ENCODE assay signal across 2 cellular contexts in the genomic region with DNA sequence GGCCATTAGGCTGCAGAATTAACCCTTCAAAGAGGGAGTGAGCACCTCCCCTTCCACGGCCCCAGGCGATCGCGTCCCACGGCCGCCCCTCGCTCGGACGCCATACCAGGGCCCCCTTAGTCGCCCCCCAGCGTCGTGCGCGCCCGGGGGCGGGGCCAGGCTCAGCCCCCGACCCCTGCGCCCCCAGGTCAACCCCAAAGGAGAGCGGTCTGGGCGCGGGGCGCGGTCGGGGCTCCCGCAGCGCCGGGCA.
TF ChIP-seq lines count a peak whose summit lies in the region.

No MANE protein-coding gene starts in this region.

TF ChIP-seq in HEK293, 187 proteins besides CTCF, POLR2A, EP300 and RAD21 (continued from another document and continues in another):
- TF ChIP-seq ZNF302 (tag by site-specific recombination; IDR thresholded peaks at IDR 0.05; ENCODE audit: low read depth): no peak
- no peak for TF ChIP-seq ZNF626 (tag by site-specific recombination; IDR thresholded peaks at IDR 0.05)
- no peak for TF ChIP-seq KLF7 (tag by site-specific recombination; IDR thresholded peaks at IDR 0.05; ENCODE audit: borderline replicate concordance)
- TF ChIP-seq, protein P1, sequence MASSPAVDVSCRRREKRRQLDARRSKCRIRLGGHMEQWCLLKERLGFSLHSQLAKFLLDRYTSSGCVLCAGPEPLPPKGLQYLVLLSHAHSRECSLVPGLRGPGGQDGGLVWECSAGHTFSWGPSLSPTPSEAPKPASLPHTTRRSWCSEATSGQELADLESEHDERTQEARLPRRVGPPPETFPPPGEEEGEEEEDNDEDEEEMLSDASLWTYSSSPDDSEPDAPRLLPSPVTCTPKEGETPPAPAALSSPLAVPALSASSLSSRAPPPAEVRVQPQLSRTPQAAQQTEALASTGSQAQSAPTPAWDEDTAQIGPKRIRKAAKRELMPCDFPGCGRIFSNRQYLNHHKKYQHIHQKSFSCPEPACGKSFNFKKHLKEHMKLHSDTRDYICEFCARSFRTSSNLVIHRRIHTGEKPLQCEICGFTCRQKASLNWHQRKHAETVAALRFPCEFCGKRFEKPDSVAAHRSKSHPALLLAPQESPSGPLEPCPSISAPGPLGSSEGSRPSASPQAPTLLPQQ (tag by site-specific recombination; IDR thresholded peaks at IDR 0.05): no peak
- TF ChIP-seq ZNF670 (tag by site-specific recombination; IDR thresholded peaks at IDR 0.05; ENCODE audit: low read depth): no peak
- no peak for TF ChIP-seq ZFP37 (tag by site-specific recombination; IDR thresholded peaks at IDR 0.05)
- TF ChIP-seq ZNF747 (tag by site-specific recombination; IDR thresholded peaks at IDR 0.05): no peak
- TF ChIP-seq, protein P2, sequence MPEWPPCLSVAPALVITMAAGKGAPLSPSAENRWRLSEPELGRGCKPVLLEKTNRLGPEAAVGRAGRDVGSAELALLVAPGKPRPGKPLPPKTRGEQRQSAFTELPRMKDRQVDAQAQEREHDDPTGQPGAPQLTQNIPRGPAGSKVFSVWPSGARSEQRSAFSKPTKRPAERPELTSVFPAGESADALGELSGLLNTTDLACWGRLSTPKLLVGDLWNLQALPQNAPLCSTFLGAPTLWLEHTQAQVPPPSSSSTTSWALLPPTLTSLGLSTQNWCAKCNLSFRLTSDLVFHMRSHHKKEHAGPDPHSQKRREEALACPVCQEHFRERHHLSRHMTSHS (tag by site-specific recombination; IDR thresholded peaks at IDR 0.05): no peak
- peak; percentile 89 for TF ChIP-seq GLIS2 (tag by site-specific recombination; IDR thresholded peaks at IDR 0.05)
- TF ChIP-seq OSR2 (tag by site-specific recombination; IDR thresholded peaks at IDR 0.05): no peak
- TF ChIP-seq, protein P3, sequence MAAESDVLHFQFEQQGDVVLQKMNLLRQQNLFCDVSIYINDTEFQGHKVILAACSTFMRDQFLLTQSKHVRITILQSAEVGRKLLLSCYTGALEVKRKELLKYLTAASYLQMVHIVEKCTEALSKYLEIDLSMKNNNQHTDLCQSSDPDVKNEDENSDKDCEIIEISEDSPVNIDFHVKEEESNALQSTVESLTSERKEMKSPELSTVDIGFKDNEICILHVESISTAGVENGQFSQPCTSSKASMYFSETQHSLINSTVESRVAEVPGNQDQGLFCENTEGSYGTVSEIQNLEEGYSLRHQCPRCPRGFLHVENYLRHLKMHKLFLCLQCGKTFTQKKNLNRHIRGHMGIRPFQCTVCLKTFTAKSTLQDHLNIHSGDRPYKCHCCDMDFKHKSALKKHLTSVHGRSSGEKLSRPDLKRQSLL (tag by site-specific recombination; IDR thresholded peaks at IDR 0.05): no peak
- TF ChIP-seq SCRT2 (tag by site-specific recombination; IDR thresholded peaks at IDR 0.05): no peak
- TF ChIP-seq WT1 (tag by site-specific recombination; IDR thresholded peaks at IDR 0.05): no peak
- TF ChIP-seq ZNF132 (tag by site-specific recombination; IDR thresholded peaks at IDR 0.05; ENCODE audit: borderline replicate concordance): no peak
- no peak for TF ChIP-seq ZNF654 (tag by site-specific recombination; IDR thresholded peaks at IDR 0.05; ENCODE audit: low read depth)
- TF ChIP-seq SETDB1 (IDR thresholded peaks at IDR 0.05; ENCODE audit: insufficient read length, low read length): no peak
- no peak for TF ChIP-seq IKZF3 (tag by site-specific recombination; IDR thresholded peaks at IDR 0.05)
- TF ChIP-seq, protein P4, sequence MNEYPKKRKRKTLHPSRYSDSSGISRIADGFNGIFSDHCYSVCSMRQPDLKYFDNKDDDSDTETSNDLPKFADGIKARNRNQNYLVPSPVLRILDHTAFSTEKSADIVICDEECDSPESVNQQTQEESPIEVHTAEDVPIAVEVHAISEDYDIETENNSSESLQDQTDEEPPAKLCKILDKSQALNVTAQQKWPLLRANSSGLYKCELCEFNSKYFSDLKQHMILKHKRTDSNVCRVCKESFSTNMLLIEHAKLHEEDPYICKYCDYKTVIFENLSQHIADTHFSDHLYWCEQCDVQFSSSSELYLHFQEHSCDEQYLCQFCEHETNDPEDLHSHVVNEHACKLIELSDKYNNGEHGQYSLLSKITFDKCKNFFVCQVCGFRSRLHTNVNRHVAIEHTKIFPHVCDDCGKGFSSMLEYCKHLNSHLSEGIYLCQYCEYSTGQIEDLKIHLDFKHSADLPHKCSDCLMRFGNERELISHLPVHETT (tag by site-specific recombination; IDR thresholded peaks at IDR 0.05): no peak
- TF ChIP-seq, protein P5, sequence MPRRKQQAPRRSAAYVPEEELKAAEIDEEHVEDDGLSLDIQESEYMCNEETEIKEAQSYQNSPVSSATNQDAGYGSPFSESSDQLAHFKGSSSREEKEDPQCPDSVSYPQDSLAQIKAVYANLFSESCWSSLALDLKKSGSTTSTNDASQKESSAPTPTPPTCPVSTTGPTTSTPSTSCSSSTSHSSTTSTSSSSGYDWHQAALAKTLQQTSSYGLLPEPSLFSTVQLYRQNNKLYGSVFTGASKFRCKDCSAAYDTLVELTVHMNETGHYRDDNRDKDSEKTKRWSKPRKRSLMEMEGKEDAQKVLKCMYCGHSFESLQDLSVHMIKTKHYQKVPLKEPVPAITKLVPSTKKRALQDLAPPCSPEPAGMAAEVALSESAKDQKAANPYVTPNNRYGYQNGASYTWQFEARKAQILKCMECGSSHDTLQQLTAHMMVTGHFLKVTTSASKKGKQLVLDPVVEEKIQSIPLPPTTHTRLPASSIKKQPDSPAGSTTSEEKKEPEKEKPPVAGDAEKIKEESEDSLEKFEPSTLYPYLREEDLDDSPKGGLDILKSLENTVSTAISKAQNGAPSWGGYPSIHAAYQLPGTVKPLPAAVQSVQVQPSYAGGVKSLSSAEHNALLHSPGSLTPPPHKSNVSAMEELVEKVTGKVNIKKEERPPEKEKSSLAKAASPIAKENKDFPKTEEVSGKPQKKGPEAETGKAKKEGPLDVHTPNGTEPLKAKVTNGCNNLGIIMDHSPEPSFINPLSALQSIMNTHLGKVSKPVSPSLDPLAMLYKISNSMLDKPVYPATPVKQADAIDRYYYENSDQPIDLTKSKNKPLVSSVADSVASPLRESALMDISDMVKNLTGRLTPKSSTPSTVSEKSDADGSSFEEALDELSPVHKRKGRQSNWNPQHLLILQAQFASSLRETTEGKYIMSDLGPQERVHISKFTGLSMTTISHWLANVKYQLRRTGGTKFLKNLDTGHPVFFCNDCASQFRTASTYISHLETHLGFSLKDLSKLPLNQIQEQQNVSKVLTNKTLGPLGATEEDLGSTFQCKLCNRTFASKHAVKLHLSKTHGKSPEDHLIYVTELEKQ (tag by site-specific recombination; IDR thresholded peaks at IDR 0.05; ENCODE audit: borderline replicate concordance): no peak
- TF ChIP-seq, protein P6, sequence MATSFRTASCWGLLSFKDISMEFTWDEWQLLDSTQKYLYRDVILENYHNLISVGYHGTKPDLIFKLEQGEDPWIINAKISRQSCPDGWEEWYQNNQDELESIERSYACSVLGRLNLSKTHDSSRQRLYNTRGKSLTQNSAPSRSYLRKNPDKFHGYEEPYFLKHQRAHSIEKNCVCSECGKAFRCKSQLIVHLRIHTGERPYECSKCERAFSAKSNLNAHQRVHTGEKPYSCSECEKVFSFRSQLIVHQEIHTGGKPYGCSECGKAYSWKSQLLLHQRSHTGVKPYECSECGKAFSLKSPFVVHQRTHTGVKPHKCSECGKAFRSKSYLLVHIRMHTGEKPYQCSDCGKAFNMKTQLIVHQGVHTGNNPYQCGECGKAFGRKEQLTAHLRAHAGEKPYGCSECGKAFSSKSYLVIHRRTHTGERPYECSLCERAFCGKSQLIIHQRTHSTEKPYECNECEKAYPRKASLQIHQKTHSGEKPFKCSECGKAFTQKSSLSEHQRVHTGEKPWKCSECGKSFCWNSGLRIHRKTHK (tag by site-specific recombination; IDR thresholded peaks at IDR 0.05): no peak

TF ChIP-seq in HEK293T, 16 proteins besides CTCF, POLR2A, EP300 and RAD21 (continued from another document):
- TF ChIP-seq, protein P7, sequence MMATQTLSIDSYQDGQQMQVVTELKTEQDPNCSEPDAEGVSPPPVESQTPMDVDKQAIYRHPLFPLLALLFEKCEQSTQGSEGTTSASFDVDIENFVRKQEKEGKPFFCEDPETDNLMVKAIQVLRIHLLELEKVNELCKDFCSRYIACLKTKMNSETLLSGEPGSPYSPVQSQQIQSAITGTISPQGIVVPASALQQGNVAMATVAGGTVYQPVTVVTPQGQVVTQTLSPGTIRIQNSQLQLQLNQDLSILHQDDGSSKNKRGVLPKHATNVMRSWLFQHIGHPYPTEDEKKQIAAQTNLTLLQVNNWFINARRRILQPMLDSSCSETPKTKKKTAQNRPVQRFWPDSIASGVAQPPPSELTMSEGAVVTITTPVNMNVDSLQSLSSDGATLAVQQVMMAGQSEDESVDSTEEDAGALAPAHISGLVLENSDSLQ (IDR thresholded peaks at IDR 0.05): no peak
- TF ChIP-seq CTBP1 (IDR thresholded peaks at IDR 0.05; ENCODE audit: borderline replicate concordance): no peak
- TF ChIP-seq ZNF384 (IDR thresholded peaks at IDR 0.05): no peak
- no peak for TF ChIP-seq FOXA1 (IDR thresholded peaks at IDR 0.05)
- TF ChIP-seq FOXK2 (IDR thresholded peaks at IDR 0.05): no peak
- no peak for TF ChIP-seq L3MBTL2 (conservative IDR thresholded peaks at IDR 0.05)
- no peak for TF ChIP-seq HDGF (IDR thresholded peaks at IDR 0.05; ENCODE audit: borderline replicate concordance)
